8 cellular contexts compared by ENCODE assay signal in genomic region chr12:13534645-13535398, GRCh38.
DNase-seq lines count a peak whose midpoint lies in the region; ATAC-seq and TF ChIP-seq lines count a peak whose summit lies in the region.

No MANE protein-coding gene starts in this region.

- H4K20me1 ChIP-seq in MM.1S (ENCODE audit: insufficient read depth, low read length) = no peaks in the 10 kb centered on the region
- H4K20me1 ChIP-seq in neural progenitor cell (ENCODE audit: low read depth) = no peaks in the 10 kb centered on the region

- H3K9ac ChIP-seq in MM.1S (ENCODE audit: low read length) (no peak overlapping the region; the same call in 1 of the 2 replicates), neural progenitor cell (no peak overlapping the region)

- H3K27me3 ChIP-seq in MM.1S (replicated peaks; ENCODE audit: insufficient read depth, low read length) (no peaks in the 10 kb centered on the region), neural progenitor cell (no peaks in the 10 kb centered on the region)

- H3K27ac ChIP-seq in MM.1S (ENCODE audit: low read length) = no peak overlapping the region
- H3K27ac ChIP-seq in neural progenitor cell = peak overlapping the region; percentile 2

- ATAC-seq in activated B cell treated with CpG ODN at 0.5 μM for 24 hours (ENCODE audit: low read depth) (no peak), GM18873 (IDR thresholded peaks at IDR 0.05; ENCODE audit: low FRiP score, unreplicated experiment) (no peak)

- no peak overlapping the region for H3K4me3 Mint-ChIP-seq in activated B cell treated with CpG ODN at 0.5 μM for 24 hours
- no peak overlapping the region for H3K4me3 Mint-ChIP-seq in neural progenitor cell

- POLR2A ChIA-PET in activated B cell treated with CpG ODN at 0.5 μM for 24 hours (lab: Charles Lee) = no interaction called here

- DNase-seq in SKM-1 treated with dmso at 0.1 percent for 144 hours (lab: John Stamatoyannopoulos, UW; ENCODE audit: unreplicated experiment) (peak; percentile 1), SKM-1 (lab: John Stamatoyannopoulos, UW; ENCODE audit: unreplicated experiment) (no peak), MM.1S (peak; percentile 63), activated B cell treated with CpG ODN at 0.5 μM for 24 hours (peak; percentile 24), fibroblast of the aortic adventitia (ENCODE audit: low read depth) (peak; percentile 61), neural progenitor cell (ENCODE audit: low spot score) (peak; percentile 94), ureter (ENCODE audit: low spot score) (peak; percentile 56)

- H3K36me3 Mint-ChIP-seq in activated B cell treated with CpG ODN at 0.5 μM for 24 hours (ENCODE audit: low read depth) (no peaks in the 10 kb centered on the region), neural progenitor cell (no peaks in the 10 kb centered on the region)

- CTCF ChIA-PET in activated B cell treated with CpG ODN at 0.5 μM for 24 hours (lab: Charles Lee) = interaction anchor here (1.0 to 3.1 kb wide), 6 partner anchors 10 to 632 kb away, joined by 3 to 9 read pairs (median 3); no protein-coding TSS in a partner anchor

- H3K4me1 Mint-ChIP-seq in activated B cell treated with CpG ODN at 0.5 μM for 24 hours (peaks cover 48% of the 10 kb centered on the region), neural progenitor cell (peaks cover 12% of the 10 kb centered on the region)

- H3K4me3 ChIP-seq in MM.1S (ENCODE audit: low read length) (no peak overlapping the region), fibroblast of the aortic adventitia (ENCODE audit: low read depth, low read length) (peak overlapping the region; percentile 45), neural progenitor cell (no peak overlapping the region)

- H3K4me1 ChIP-seq in MM.1S (ENCODE audit: low read length) (peaks cover 7% of the 10 kb centered on the region; the same call in 1 of the 2 replicates), neural progenitor cell (peaks cover 22% of the 10 kb centered on the region)

- H3K4me2 ChIP-seq in MM.1S (ENCODE audit: low read depth, low read length) = peak overlapping the region; percentile 62; the same call in 1 of the 2 replicates
- peak overlapping the region; percentile 47 for H3K4me2 ChIP-seq in neural progenitor cell

- H3K9me3 Mint-ChIP-seq in activated B cell treated with CpG ODN at 0.5 μM for 24 hours (no peaks in the 10 kb centered on the region), neural progenitor cell (no peaks in the 10 kb centered on the region)

- H3K9me2 ChIP-seq in MM.1S (replicated peaks; ENCODE audit: insufficient read depth, low read length) = no peaks in the 10 kb centered on the region

- H3K27ac Mint-ChIP-seq in activated B cell treated with CpG ODN at 0.5 μM for 24 hours (no peak overlapping the region), neural progenitor cell (peak overlapping the region; percentile 94)

- no peaks in the 10 kb centered on the region for H3K9me3 ChIP-seq in MM.1S (replicated peaks; ENCODE audit: insufficient read depth, low read length)
- no peaks in the 10 kb centered on the region for H3K9me3 ChIP-seq in neural progenitor cell (ENCODE audit: low read depth)

- H3K27me3 Mint-ChIP-seq in activated B cell treated with CpG ODN at 0.5 μM for 24 hours (no peaks in the 10 kb centered on the region), neural progenitor cell (ENCODE audit: insufficient read depth, low read depth) (peaks cover 14% of the 10 kb centered on the region)

- intact Hi-C loops in activated B cell treated with CpG ODN at 0.5 μM for 24 hours (cut with micrococcal nuclease) = loop anchor here (5.0 to 10.0 kb wide), 8 partner anchors 57 to 1700 kb away; partner anchors contain the start of genes ATF7IP, BORCS5, DDX47 and MANSC1

- H2AFZ ChIP-seq in MM.1S (ENCODE audit: low read length) = peak overlapping the region; percentile 64
- peak overlapping the region; percentile 78 for H2AFZ ChIP-seq in neural progenitor cell (replicated peaks)

- TF ChIP-seq CTCF in MM.1S (IDR thresholded peaks at IDR 0.05; ENCODE audit: low read length) (peak; percentile 97), activated B cell treated with CpG ODN at 0.5 μM for 24 hours (IDR thresholded peaks at IDR 0.05) (no peak), fibroblast of the aortic adventitia (IDR thresholded peaks at IDR 0.05; ENCODE audit: insufficient read depth, low read length) (peak; percentile 99), neural progenitor cell (IDR thresholded peaks at IDR 0.05) (peak; percentile 99)

- no peaks in the 10 kb centered on the region for H3F3A ChIP-seq in MM.1S (ENCODE audit: insufficient read depth, low read length)
- H3F3A ChIP-seq in neural progenitor cell (ENCODE audit: low read depth) = no peaks in the 10 kb centered on the region

- H3K79me2 ChIP-seq in MM.1S (ENCODE audit: low read length) (no peaks in the 10 kb centered on the region), neural progenitor cell (ENCODE audit: low read depth) (no peaks in the 10 kb centered on the region)

- H3K36me3 ChIP-seq in MM.1S (replicated peaks; ENCODE audit: insufficient read depth, low read length) (no peaks in the 10 kb centered on the region), neural progenitor cell (no peaks in the 10 kb centered on the region)
